ENCODE assay signal across 31 cellular contexts in genomic region chr13:107516517-107516916, GRCh38.
"Had no signal": no experiment of that assay in that cellular context is flagged by ENCODE, and none has a peak within 500 bp of the region (broad histone marks: within the 10 kb centered on the region; RNA-seq: fewer than 3 reads in every experiment).

No MANE protein-coding gene starts in this region.

- H3K9me3 ChIP-seq: body of pancreas, esophagus muscularis mucosa had no signal

- H3K4me3 Mint-ChIP-seq: activated CD4-positive, alpha-beta memory T cell treated with anti-CD3 and anti-CD28 coated beads for 36 hours; activated CD4-positive, alpha-beta T cell treated with anti-CD3 and anti-CD28 coated beads for 36 hours; activated CD4-positive, alpha-beta T cell treated with anti-CD3 and anti-CD28 coated beads, Interleukin-2, amount 10 ng/mL, durations not matched to agents 24 days and 14 days; activated CD8-positive, alpha-beta memory T cell treated with anti-CD3 and anti-CD28 coated beads, Interleukin-2, amount 10 ng/mL, durations not matched to agents 7 days and 5 days; activated CD8-positive, alpha-beta T cell treated with anti-CD3 and anti-CD28 coated beads, Interleukin-2, amount 10 ng/mL, durations not matched to agents 7 days and 5 days; activated naive CD4-positive, alpha-beta T cell treated with anti-CD3 and anti-CD28 coated beads, Interleukin-2, amount 10 ng/mL, durations not matched to agents 7 days and 5 days; activated naive CD8-positive, alpha-beta T cell treated with anti-CD3 and anti-CD28 coated beads, Interleukin-2, amount 10 ng/mL, durations not matched to agents 7 days and 5 days; activated T-helper 1 cell treated with anti-CD3 and anti-CD28 coated beads, Interleukin-12 subunit alpha, Interleukin-12 subunit beta, Interleukin-2, Interleukin-4 antibody, amounts not matched to agents 30 ng/mL and 10 ng/mL and 1 ng/mL, durations not matched to agents 14 hours and 24 hours and 36 hours; effector memory CD8-positive, alpha-beta T cell; T-helper 17 cell; T-helper 2 cell treated with Interferon-gamma antibody and Interleukin-4, amounts not matched to agents 5 μg/mL and 100 μg/mL, for 36 hours had no signal

- H3K4me3 ChIP-seq: body of pancreas, esophagus muscularis mucosa had no signal

- H3K4me1 ChIP-seq: body of pancreas, esophagus muscularis mucosa had no signal

- H3K27ac Mint-ChIP-seq: activated CD4-positive, alpha-beta memory T cell treated with anti-CD3 and anti-CD28 coated beads for 36 hours; activated CD4-positive, alpha-beta T cell treated with anti-CD3 and anti-CD28 coated beads for 36 hours; activated CD4-positive, alpha-beta T cell treated with anti-CD3 and anti-CD28 coated beads, Interleukin-2, amount 10 ng/mL, durations not matched to agents 24 days and 14 days; activated CD8-positive, alpha-beta memory T cell treated with anti-CD3 and anti-CD28 coated beads, Interleukin-2, amount 10 ng/mL, durations not matched to agents 7 days and 5 days; activated CD8-positive, alpha-beta T cell treated with anti-CD3 and anti-CD28 coated beads, Interleukin-2, amount 10 ng/mL, durations not matched to agents 7 days and 5 days; activated naive CD4-positive, alpha-beta T cell treated with anti-CD3 and anti-CD28 coated beads, Interleukin-2, amount 10 ng/mL, durations not matched to agents 7 days and 5 days; activated naive CD4-positive, alpha-beta T cell treated with anti-CD3 and anti-CD28 coated beads, Interleukin-2, amount 50 U/mL, for 72 hours; activated naive CD8-positive, alpha-beta T cell treated with anti-CD3 and anti-CD28 coated beads, Interleukin-2, amount 10 ng/mL, durations not matched to agents 7 days and 5 days; activated T-helper 1 cell treated with anti-CD3 and anti-CD28 coated beads, Interleukin-12 subunit alpha, Interleukin-12 subunit beta, Interleukin-2, Interleukin-4 antibody, amounts not matched to agents 30 ng/mL and 10 ng/mL and 1 ng/mL, durations not matched to agents 14 hours and 24 hours and 36 hours; effector memory CD8-positive, alpha-beta T cell; T-helper 17 cell; T-helper 2 cell treated with Interferon-gamma antibody and Interleukin-4, amounts not matched to agents 5 μg/mL and 100 μg/mL, for 36 hours had no signal

- H3K27me3 ChIP-seq: body of pancreas, esophagus muscularis mucosa had no signal

- H3K27me3 Mint-ChIP-seq: activated CD4-positive, alpha-beta memory T cell treated with anti-CD3 and anti-CD28 coated beads for 36 hours; activated CD4-positive, alpha-beta T cell treated with anti-CD3 and anti-CD28 coated beads for 36 hours; activated CD4-positive, alpha-beta T cell treated with anti-CD3 and anti-CD28 coated beads, Interleukin-2, amount 10 ng/mL, durations not matched to agents 24 days and 14 days; activated CD8-positive, alpha-beta memory T cell treated with anti-CD3 and anti-CD28 coated beads, Interleukin-2, amount 10 ng/mL, durations not matched to agents 7 days and 5 days; activated naive CD4-positive, alpha-beta T cell treated with anti-CD3 and anti-CD28 coated beads, Interleukin-2, amount 10 ng/mL, durations not matched to agents 7 days and 5 days; activated naive CD8-positive, alpha-beta T cell treated with anti-CD3 and anti-CD28 coated beads, Interleukin-2, amount 10 ng/mL, durations not matched to agents 7 days and 5 days; effector memory CD8-positive, alpha-beta T cell; T-helper 17 cell had no signal

- H3K4me1 Mint-ChIP-seq: activated CD4-positive, alpha-beta T cell treated with anti-CD3 and anti-CD28 coated beads for 36 hours; activated CD4-positive, alpha-beta T cell treated with anti-CD3 and anti-CD28 coated beads, Interleukin-2, amount 10 ng/mL, durations not matched to agents 24 days and 14 days; activated CD8-positive, alpha-beta memory T cell treated with anti-CD3 and anti-CD28 coated beads, Interleukin-2, amount 10 ng/mL, durations not matched to agents 7 days and 5 days; activated naive CD4-positive, alpha-beta T cell treated with anti-CD3 and anti-CD28 coated beads, Interleukin-2, amount 10 ng/mL, durations not matched to agents 7 days and 5 days; activated naive CD8-positive, alpha-beta T cell treated with anti-CD3 and anti-CD28 coated beads, Interleukin-2, amount 10 ng/mL, durations not matched to agents 7 days and 5 days; T-helper 17 cell had no signal

- DNase-seq: activated CD4-positive, alpha-beta memory T cell treated with anti-CD3 and anti-CD28 coated beads for 36 hours; activated CD4-positive, alpha-beta T cell treated with anti-CD3 and anti-CD28 coated beads for 36 hours; activated CD4-positive, alpha-beta T cell treated with anti-CD3 and anti-CD28 coated beads, Interleukin-2, amount 10 ng/mL, durations not matched to agents 24 days and 14 days; activated CD4-positive, CD25-positive, alpha-beta regulatory T cell; activated CD4-positive, CD25-positive, alpha-beta regulatory T cell treated with anti-CD3 and anti-CD28 coated beads, Interleukin-2, amount 50 U/mL, for 72 hours; activated CD8-positive, alpha-beta memory T cell treated with anti-CD3 and anti-CD28 coated beads, Interleukin-2, amount 10 ng/mL, durations not matched to agents 7 days and 5 days; activated CD8-positive, alpha-beta memory T cell treated with anti-CD3 and anti-CD28 coated beads, Interleukin-2, amount 50 U/mL, for 4 hours; activated CD8-positive, alpha-beta T cell treated with anti-CD3 and anti-CD28 coated beads, Interleukin-2, amount 10 ng/mL, durations not matched to agents 7 days and 5 days; activated gamma-delta T cell; activated naive CD4-positive, alpha-beta T cell; activated naive CD4-positive, alpha-beta T cell treated with anti-CD3 and anti-CD28 coated beads, Interleukin-2, amount 10 ng/mL, durations not matched to agents 7 days and 5 days; activated naive CD8-positive, alpha-beta T cell treated with anti-CD3 and anti-CD28 coated beads, Interleukin-2, amount 10 ng/mL, durations not matched to agents 7 days and 5 days; activated T-cell treated with anti-CD3 and anti-CD28 coated beads, Interleukin-2, amount 50 U/mL, for 1 hour; activated T-cell treated with anti-CD3 and anti-CD28 coated beads, Interleukin-2, amount 50 U/mL, for 48 hours; amniotic stem cell; anterior cingulate cortex; body of pancreas; caudate nucleus; cortex of kidney; dermis blood vessel endothelial cell; effector CD4-positive, alpha-beta T cell; effector memory CD8-positive, alpha-beta T cell; erythroblast; foreskin fibroblast; head of caudate nucleus; hippocampal formation; T-helper 17 cell had no signal

- H3K36me3 ChIP-seq: esophagus muscularis mucosa had no signal

- H3K36me3 Mint-ChIP-seq: activated CD4-positive, alpha-beta memory T cell treated with anti-CD3 and anti-CD28 coated beads for 36 hours; activated CD8-positive, alpha-beta memory T cell treated with anti-CD3 and anti-CD28 coated beads, Interleukin-2, amount 10 ng/mL, durations not matched to agents 7 days and 5 days; activated naive CD4-positive, alpha-beta T cell treated with anti-CD3 and anti-CD28 coated beads, Interleukin-2, amount 10 ng/mL, durations not matched to agents 7 days and 5 days; activated naive CD4-positive, alpha-beta T cell treated with anti-CD3 and anti-CD28 coated beads, Interleukin-2, amount 50 U/mL, for 72 hours; activated naive CD8-positive, alpha-beta T cell treated with anti-CD3 and anti-CD28 coated beads, Interleukin-2, amount 10 ng/mL, durations not matched to agents 7 days and 5 days had no signal

- H3K9me3 Mint-ChIP-seq: activated CD4-positive, alpha-beta T cell treated with anti-CD3 and anti-CD28 coated beads, Interleukin-2, amount 10 ng/mL, durations not matched to agents 24 days and 14 days had no signal

- H3K27ac ChIP-seq: body of pancreas, esophagus muscularis mucosa had no signal
